ENCODE assay signal across 1 cellular context in the genomic region with DNA sequence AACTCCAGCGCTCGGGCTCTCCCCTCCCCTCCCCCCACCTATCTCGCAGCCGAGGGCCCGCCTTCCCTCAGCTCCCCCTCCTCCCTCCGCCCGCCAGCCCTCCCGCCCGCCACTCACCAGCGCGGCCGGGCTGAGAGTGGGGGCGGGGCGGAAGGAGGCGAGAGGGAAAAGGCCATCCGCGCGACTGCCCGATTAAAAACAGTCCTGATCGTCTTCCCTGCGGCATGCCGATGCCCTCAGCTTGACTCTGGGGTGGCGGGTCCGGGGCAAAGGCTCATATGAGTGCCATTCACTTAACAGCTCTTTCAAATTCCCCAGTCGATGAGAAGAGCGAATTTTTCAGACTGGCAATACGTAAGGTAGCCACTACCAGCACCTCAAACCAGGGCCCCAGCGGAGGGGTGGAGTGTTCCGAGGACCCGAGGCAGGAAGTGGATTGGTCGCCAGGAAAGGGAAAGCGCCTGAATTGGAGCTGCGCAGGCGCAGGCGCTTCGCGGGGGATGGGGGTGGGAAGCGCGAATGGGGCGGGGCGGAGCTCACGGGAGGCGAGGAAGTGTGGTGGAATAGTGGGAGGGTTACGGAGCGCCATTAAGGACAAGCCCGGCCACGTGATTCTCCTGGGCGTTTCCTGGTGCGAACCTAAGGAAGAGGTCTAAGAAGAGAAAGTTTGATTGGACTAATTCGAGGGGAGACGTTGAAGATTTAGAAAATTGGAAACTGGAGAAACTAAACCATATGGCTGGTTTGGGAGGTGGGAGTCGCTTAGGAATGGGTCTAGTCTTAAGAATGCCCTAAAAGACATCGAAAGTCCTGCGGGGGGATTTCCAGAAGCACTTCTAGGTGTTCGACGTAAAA.
TF ChIP-seq lines count a peak whose summit lies in the region.

A gene with protein sequence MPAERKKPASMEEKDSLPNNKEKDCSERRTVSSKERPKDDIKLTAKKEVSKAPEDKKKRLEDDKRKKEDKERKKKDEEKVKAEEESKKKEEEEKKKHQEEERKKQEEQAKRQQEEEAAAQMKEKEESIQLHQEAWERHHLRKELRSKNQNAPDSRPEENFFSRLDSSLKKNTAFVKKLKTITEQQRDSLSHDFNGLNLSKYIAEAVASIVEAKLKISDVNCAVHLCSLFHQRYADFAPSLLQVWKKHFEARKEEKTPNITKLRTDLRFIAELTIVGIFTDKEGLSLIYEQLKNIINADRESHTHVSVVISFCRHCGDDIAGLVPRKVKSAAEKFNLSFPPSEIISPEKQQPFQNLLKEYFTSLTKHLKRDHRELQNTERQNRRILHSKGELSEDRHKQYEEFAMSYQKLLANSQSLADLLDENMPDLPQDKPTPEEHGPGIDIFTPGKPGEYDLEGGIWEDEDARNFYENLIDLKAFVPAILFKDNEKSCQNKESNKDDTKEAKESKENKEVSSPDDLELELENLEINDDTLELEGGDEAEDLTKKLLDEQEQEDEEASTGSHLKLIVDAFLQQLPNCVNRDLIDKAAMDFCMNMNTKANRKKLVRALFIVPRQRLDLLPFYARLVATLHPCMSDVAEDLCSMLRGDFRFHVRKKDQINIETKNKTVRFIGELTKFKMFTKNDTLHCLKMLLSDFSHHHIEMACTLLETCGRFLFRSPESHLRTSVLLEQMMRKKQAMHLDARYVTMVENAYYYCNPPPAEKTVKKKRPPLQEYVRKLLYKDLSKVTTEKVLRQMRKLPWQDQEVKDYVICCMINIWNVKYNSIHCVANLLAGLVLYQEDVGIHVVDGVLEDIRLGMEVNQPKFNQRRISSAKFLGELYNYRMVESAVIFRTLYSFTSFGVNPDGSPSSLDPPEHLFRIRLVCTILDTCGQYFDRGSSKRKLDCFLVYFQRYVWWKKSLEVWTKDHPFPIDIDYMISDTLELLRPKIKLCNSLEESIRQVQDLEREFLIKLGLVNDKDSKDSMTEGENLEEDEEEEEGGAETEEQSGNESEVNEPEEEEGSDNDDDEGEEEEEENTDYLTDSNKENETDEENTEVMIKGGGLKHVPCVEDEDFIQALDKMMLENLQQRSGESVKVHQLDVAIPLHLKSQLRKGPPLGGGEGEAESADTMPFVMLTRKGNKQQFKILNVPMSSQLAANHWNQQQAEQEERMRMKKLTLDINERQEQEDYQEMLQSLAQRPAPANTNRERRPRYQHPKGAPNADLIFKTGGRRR (minus strand): TSS at position 13 of the 855 bp plus-strand sequence. CDS start 7,386 bp downstream, outside the sequence.

TF ChIP-seq in HCT116, 20 proteins besides CTCF, POLR2A, EP300 and RAD21 (continued from another document):
- TF ChIP-seq, protein P1, sequence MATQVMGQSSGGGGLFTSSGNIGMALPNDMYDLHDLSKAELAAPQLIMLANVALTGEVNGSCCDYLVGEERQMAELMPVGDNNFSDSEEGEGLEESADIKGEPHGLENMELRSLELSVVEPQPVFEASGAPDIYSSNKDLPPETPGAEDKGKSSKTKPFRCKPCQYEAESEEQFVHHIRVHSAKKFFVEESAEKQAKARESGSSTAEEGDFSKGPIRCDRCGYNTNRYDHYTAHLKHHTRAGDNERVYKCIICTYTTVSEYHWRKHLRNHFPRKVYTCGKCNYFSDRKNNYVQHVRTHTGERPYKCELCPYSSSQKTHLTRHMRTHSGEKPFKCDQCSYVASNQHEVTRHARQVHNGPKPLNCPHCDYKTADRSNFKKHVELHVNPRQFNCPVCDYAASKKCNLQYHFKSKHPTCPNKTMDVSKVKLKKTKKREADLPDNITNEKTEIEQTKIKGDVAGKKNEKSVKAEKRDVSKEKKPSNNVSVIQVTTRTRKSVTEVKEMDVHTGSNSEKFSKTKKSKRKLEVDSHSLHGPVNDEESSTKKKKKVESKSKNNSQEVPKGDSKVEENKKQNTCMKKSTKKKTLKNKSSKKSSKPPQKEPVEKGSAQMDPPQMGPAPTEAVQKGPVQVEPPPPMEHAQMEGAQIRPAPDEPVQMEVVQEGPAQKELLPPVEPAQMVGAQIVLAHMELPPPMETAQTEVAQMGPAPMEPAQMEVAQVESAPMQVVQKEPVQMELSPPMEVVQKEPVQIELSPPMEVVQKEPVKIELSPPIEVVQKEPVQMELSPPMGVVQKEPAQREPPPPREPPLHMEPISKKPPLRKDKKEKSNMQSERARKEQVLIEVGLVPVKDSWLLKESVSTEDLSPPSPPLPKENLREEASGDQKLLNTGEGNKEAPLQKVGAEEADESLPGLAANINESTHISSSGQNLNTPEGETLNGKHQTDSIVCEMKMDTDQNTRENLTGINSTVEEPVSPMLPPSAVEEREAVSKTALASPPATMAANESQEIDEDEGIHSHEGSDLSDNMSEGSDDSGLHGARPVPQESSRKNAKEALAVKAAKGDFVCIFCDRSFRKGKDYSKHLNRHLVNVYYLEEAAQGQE (IDR thresholded peaks at IDR 0.05; ENCODE audit: low read depth) = no peak
- TF ChIP-seq JUND (IDR thresholded peaks at IDR 0.05) (no peak), EGR1 (IDR thresholded peaks at IDR 0.05; ENCODE audit: low read depth) (peak; percentile 61), FOSL1 (IDR thresholded peaks at IDR 0.05; ENCODE audit: low read depth) (no peak), ZFX (IDR thresholded peaks at IDR 0.05) (no peak), ELF1 (IDR thresholded peaks at IDR 0.05; ENCODE audit: borderline replicate concordance, low read depth) (peak; percentile 89), POLR2AphosphoS5 (IDR thresholded peaks at IDR 0.05; ENCODE audit: low read depth, low read length) (peak; percentile 51; the same call in 1 of the 2 replicates), YY1 (IDR thresholded peaks at IDR 0.05; ENCODE audit: extremely low read depth, insufficient replicate concordance, low read depth, low read length) (peak; percentile 75), SIN3A (IDR thresholded peaks at IDR 0.05; ENCODE audit: low read depth) (no peak), TCF7L2 (IDR thresholded peaks at IDR 0.05; ENCODE audit: borderline replicate concordance, extremely low read depth, insufficient read depth, insufficient read length) (no peak), SRF (IDR thresholded peaks at IDR 0.05; ENCODE audit: low read depth) (peak; percentile 91), SP1 (IDR thresholded peaks at IDR 0.05; ENCODE audit: low read depth) (peak; percentile 94), ZNF274 (IDR thresholded peaks at IDR 0.05; ENCODE audit: low read depth, low read length) (no peak)
- TF ChIP-seq, protein P2, sequence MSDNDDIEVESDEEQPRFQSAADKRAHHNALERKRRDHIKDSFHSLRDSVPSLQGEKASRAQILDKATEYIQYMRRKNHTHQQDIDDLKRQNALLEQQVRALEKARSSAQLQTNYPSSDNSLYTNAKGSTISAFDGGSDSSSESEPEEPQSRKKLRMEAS (IDR thresholded peaks at IDR 0.05) = peak; percentile 93
- TF ChIP-seq, protein P3, sequence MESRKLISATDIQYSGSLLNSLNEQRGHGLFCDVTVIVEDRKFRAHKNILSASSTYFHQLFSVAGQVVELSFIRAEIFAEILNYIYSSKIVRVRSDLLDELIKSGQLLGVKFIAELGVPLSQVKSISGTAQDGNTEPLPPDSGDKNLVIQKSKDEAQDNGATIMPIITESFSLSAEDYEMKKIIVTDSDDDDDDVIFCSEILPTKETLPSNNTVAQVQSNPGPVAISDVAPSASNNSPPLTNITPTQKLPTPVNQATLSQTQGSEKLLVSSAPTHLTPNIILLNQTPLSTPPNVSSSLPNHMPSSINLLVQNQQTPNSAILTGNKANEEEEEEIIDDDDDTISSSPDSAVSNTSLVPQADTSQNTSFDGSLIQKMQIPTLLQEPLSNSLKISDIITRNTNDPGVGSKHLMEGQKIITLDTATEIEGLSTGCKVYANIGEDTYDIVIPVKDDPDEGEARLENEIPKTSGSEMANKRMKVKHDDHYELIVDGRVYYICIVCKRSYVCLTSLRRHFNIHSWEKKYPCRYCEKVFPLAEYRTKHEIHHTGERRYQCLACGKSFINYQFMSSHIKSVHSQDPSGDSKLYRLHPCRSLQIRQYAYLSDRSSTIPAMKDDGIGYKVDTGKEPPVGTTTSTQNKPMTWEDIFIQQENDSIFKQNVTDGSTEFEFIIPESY (IDR thresholded peaks at IDR 0.05; ENCODE audit: extremely low read depth, insufficient replicate concordance, low read length) = no peak
